ENCODE assay signal across 9 cellular contexts in the genomic region with DNA sequence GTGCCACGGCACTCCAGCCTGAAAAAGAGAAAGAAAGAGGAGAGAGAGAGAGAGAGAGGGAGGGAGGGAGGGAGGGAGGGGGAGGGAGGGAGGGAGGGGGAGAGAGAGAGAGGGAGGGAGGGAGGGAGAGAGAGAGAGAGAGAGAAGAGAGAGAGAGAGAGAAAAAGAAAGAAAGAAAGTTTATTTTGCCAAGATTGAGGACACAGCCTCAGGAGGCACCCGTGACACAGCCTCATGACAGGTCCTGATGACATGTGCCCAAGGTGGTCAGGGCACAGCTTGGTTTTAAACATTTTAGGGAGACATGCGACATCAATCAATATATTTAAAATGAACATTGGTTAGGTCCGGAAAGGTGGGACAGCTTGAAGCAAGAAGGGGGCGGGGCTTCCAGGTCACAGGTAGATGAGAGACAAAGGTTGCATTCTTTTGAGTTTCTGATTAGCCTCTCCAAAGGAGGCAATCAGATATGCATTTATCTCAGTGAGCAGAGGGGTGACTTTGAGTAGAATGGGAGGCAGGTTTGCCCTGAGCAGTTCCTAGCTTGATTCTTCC. TPM values are rescaled to one million over a fixed set of nuclear protein-coding genes. Genes with fewer than 3 reads are reported as not detected.
DNase-seq lines count a peak whose midpoint lies in the region; ATAC-seq, FAIRE-seq and TF ChIP-seq lines count a peak whose summit lies in the region.
"Not testable (repeated sequence)": the region's sequence is repeated elsewhere in the genome, so short reads cannot be mapped to it uniquely, and the experiment has no call there.
"Had no signal": no experiment of that assay in that cellular context is flagged by ENCODE, and none has a peak within 500 bp of the region (broad histone marks: within the 10 kb centered on the region; RNA-seq: fewer than 3 reads in every experiment).

No MANE protein-coding gene starts in this region.

- in situ Hi-C loops in HepG2 (cut with HindIII; ENCODE audit: extremely low pct_ligation_motif_present, low pct_unique_long_range_greater_than_20kb) = not testable (repeated sequence)

- H3K9me3 Mint-ChIP-seq in type B pancreatic cell = not testable (repeated sequence)

- H3K27ac ChIP-seq in HEK293 (ENCODE audit: extremely low read depth, low read depth, low read length); HepG2 (ENCODE audit: extremely low read length, insufficient read depth, low read length): not testable (repeated sequence)
- H3K27ac ChIP-seq in colonic mucosa (peak overlapping the region; percentile 51), pancreas (peak overlapping the region in 2 of 4 donors; percentile 45 to 56)

- not testable (repeated sequence) for H4K20me1 ChIP-seq in HepG2 (ENCODE audit: insufficient read depth, low read length)

- not testable (repeated sequence) for ATAC-seq in T-helper 17 cell, HepG2
- peak; percentile 31 to 78 (median 66) for ATAC-seq in pancreas

- H3K27ac Mint-ChIP-seq in T-helper 17 cell (peak overlapping the region; percentile 11), type B pancreatic cell (peak overlapping the region; percentile 90)

- intact Hi-C loops in colonic mucosa (cut with DNase I); HepG2 (cut with micrococcal nuclease; ENCODE audit: unreplicated experiment); pancreas (cut with DNase I): not testable (repeated sequence)

- not testable (repeated sequence) for H3K36me3 ChIP-seq in HEK293 (ENCODE audit: control insufficient read depth in 2 of 2, insufficient read depth in 1 of 2, low read length in 2 of 2); colonic mucosa; HepG2 (replicated peaks in 1 of 2; ENCODE audit: control insufficient read depth in 1 of 2, insufficient read depth in 2 of 2, low read length in 2 of 2); pancreas

- WGBS in HepG2 (ENCODE audit: low lambda C conversion rate) = 29% methylated on average over 5 of the region's 5 CpGs
- 32 to 46% methylated on average over 4 to 5 of the region's 5 CpGs for WGBS in pancreas, 2 donors

- not testable (repeated sequence) for TF ChIP-seq EP300 in HepG2 (IDR thresholded peaks at IDR 0.05; ENCODE audit: low read depth in 2 of 2, low read length in 2 of 2); HepG2 (CRISPR knock-in tag; IDR thresholded peaks at IDR 0.05; ENCODE audit: borderline replicate concordance)

- H3K9ac ChIP-seq in colonic mucosa (ENCODE audit: low read depth in 2 of 2, low read length in 2 of 2) = peak overlapping the region in 1 of 2 donors; percentile 41
- H3K9ac ChIP-seq in HepG2 (ENCODE audit: insufficient read depth, low read depth, low read length) = not testable (repeated sequence)

- not testable (repeated sequence) for DNase-seq in T-helper 17 cell; HepG2 (ENCODE audit: low spot score); type B pancreatic cell (ENCODE audit: extremely low spot score, unreplicated experiment)
- DNase-seq in colonic mucosa (peak; percentile 83), pancreas (peak in 3 of 6 donors; percentile 57 to 68 (median 59))

- not testable (repeated sequence) for H3K27me3 Mint-ChIP-seq in T-helper 17 cell, type B pancreatic cell

- TF ChIP-seq POLR2A in HepG2 (IDR thresholded peaks at IDR 0.05; ENCODE audit: insufficient read depth in 1 of 2, low read depth in 2 of 2, low read length in 2 of 2) = not testable (repeated sequence)

- CTCF ChIA-PET in HEK293 (lab: Yijun Ruan, JAX) = interaction anchor here (1.1 to 2.9 kb wide), 8 partner anchors 8 to 168 kb away, joined by 3 to 19 read pairs (median 4); a partner anchor contains a TSS
- CTCF ChIA-PET in HepG2 (lab: Yijun Ruan, JAX; ENCODE audit: low intra/inter-chr PET ratio, low total read pairs) = not testable (repeated sequence)

- POLR2A ChIA-PET in HEK293 (lab: Yijun Ruan, JAX) (interaction anchor here (0.5 to 1.5 kb wide), 7 partner anchors 25 to 470 kb away, joined by 3 to 9 read pairs (median 4); a partner anchor contains a TSS), HepG2 (lab: Yijun Ruan, JAX) (interaction anchor here (1.3 to 1.7 kb wide), 2 partner anchors 52 to 114 kb away, joined by 3 to 4 read pairs; a partner anchor contains a TSS)

- not testable (repeated sequence) for H3K79me2 ChIP-seq in HepG2 (ENCODE audit: insufficient read depth, low read length)

- H2AFZ ChIP-seq in HepG2 (ENCODE audit: low read length) = not testable (repeated sequence)

- not testable (repeated sequence) for H3K9me3 ChIP-seq in HEK293 (ENCODE audit: control insufficient read depth, insufficient read depth, low read depth, low read length); T-helper 17 cell (ENCODE audit: control insufficient read depth, low read length, poor library complexity, severe bottlenecking); colonic mucosa; HepG2 (ENCODE audit: low read length); pancreas

- H3K4me1 Mint-ChIP-seq in T-helper 17 cell = peaks cover 13% of the 10 kb centered on the region
- H3K4me1 Mint-ChIP-seq in type B pancreatic cell (ENCODE audit: unreplicated experiment) = peaks cover 26% of the 10 kb centered on the region

- H3K27me3 ChIP-seq in colonic mucosa; HepG2 (ENCODE audit: control insufficient read depth in 1 of 2, insufficient read depth in 2 of 2, low read length in 2 of 2); pancreas: not testable (repeated sequence)

- H3K4me2 ChIP-seq in HepG2 (ENCODE audit: low read depth, low read length) = not testable (repeated sequence)

- FAIRE-seq in HepG2 (lab: Jason Lieb, UNC); pancreas (lab: Jason Lieb, UNC): not testable (repeated sequence)

- not testable (repeated sequence) for H3K36me3 Mint-ChIP-seq in T-helper 17 cell (ENCODE audit: low read depth); type B pancreatic cell

- not testable (repeated sequence) for TF ChIP-seq RAD21 in HepG2 (CRISPR knock-in tag; IDR thresholded peaks at IDR 0.05)

- not testable (repeated sequence) for H3K4me1 ChIP-seq in HEK293 (ENCODE audit: control insufficient read depth, insufficient read depth, low read length); colonic mucosa; HepG2 (ENCODE audit: insufficient read depth, low read length); pancreas

- BruUV-seq in HepG2 (replicated peaks; lab: Mats Ljungman, UMichigan) = not testable (repeated sequence)

- H3K4me3 ChIP-seq in HEK293 (ENCODE audit: low read depth, low read length); colonic mucosa; HepG2 (replicated peaks in 1 of 3; ENCODE audit: insufficient read depth in 1 of 3, low read depth in 2 of 3, low read length in 3 of 3); pancreas: not testable (repeated sequence)

- TF ChIP-seq CTCF in HEK293 (tag by site-specific recombination; IDR thresholded peaks at IDR 0.05); colonic mucosa (IDR thresholded peaks at IDR 0.05); HepG2 (CRISPR knock-in tag; IDR thresholded peaks at IDR 0.05); pancreas (IDR thresholded peaks at IDR 0.05); type B pancreatic cell (conservative IDR thresholded peaks at IDR 0.05): not testable (repeated sequence)

- H3K4me3 Mint-ChIP-seq in T-helper 17 cell = not testable (repeated sequence)
- peak overlapping the region; percentile 6 for H3K4me3 Mint-ChIP-seq in type B pancreatic cell

RNA-seq across cellular contexts. Expression of a gene that starts 15.6 kb away (rescaled TPM):
- 100 to 1,000 TPM; 303 to 331 TPM for total RNA-seq in T-helper 17 cell
- 1,000 to 10,000 TPM; 2,444 to 2,474 TPM for total RNA-seq in colonic mucosa
- 85.0 and 87.3 TPM in 2 replicates for total RNA-seq in HepG2 (2016; rRNA removed; fragmentation: Illumina TruSeq; extraction: Trizol)
- total RNA-seq in HepG2 (2016; cell fraction: cytosol; rRNA removed; fragmentation: Illumina TruSeq; extraction: Trizol; ENCODE audit: low read depth) = 95.2 and 111 TPM in 2 replicates
- 89.3 and 95.9 TPM in 2 replicates for total RNA-seq in HepG2 (2016; cell fraction: insoluble cytoplasmic fraction; rRNA removed; fragmentation: Illumina TruSeq; extraction: Trizol)
- total RNA-seq in HepG2 (2016; cell fraction: membrane; rRNA removed; fragmentation: Illumina TruSeq; extraction: Trizol) = 73.2 and 86.0 TPM in 2 replicates
- total RNA-seq in HepG2 (2016; cell fraction: nucleus; rRNA removed; fragmentation: Illumina TruSeq; extraction: Trizol) = 41.0 and 44.0 TPM in 2 replicates
- polyA plus RNA-seq in HepG2 (2011; rRNA removed) = 72.9 and 82.2 TPM in 2 replicates
- polyA plus RNA-seq in HepG2 (2011; cell fraction: cytosol; rRNA removed) = 27.1 and 54.2 TPM in 2 replicates
- polyA plus RNA-seq in HepG2 (2011; cell fraction: nucleus; rRNA removed) = 21.4 and 24.5 TPM in 2 replicates
- 25.8 and 48.9 TPM in 2 replicates for polyA plus RNA-seq in HepG2 (2012)
- polyA plus RNA-seq in HepG2 (2016; cell fraction: cytosol; fragmentation: Illumina TruSeq; extraction: Trizol; ENCODE audit: low read depth) = 88.0 and 125 TPM in 2 replicates
- 75.5 and 87.1 TPM in 2 replicates for polyA plus RNA-seq in HepG2 (2016; cell fraction: insoluble cytoplasmic fraction; fragmentation: Illumina TruSeq; extraction: Trizol; ENCODE audit: low read depth)
- 64.5 and 81.1 TPM in 2 replicates for polyA plus RNA-seq in HepG2 (2016; cell fraction: membrane; fragmentation: Illumina TruSeq; extraction: Trizol; ENCODE audit: low read depth)
- 81.0 and 88.7 TPM in 2 replicates for polyA plus RNA-seq in HepG2 (2016; cell fraction: nucleus; fragmentation: Illumina TruSeq; extraction: Trizol; ENCODE audit: insufficient read depth, low read depth)
- 67.0 and 985 TPM in 2 replicates for polyA minus RNA-seq in HepG2 (2011; rRNA and poly(A)+ RNA removed; ENCODE audit: low replicate concordance)
- polyA minus RNA-seq in HepG2 (2011; cell fraction: cytosol; rRNA and poly(A)+ RNA removed) = 46.8 and 61.9 TPM in 2 replicates
- polyA minus RNA-seq in HepG2 (2011; cell fraction: nucleus; rRNA and poly(A)+ RNA removed) = 10.4 and 13.5 TPM in 2 replicates
- total RNA-seq in pancreas = 100 to 1,000 TPM in 2 of 6 donors, 10 to 100 TPM in 4; 21.4 to 264 (median 61.8) TPM
- 100 to 1,000 TPM; 304 to 495 TPM for polyA plus RNA-seq in pancreas
- 21.9 and 1,154 TPM in 2 replicates for total RNA-seq in type B pancreatic cell (ENCODE audit: low replicate concordance)

RNA-seq across cellular contexts. Expression of a gene that starts 20.5 kb away (rescaled TPM):
- total RNA-seq in T-helper 17 cell (1 to 10 TPM in 1 of 2 donors, not detected in 1; 1.1 TPM), colonic mucosa (not detected), HepG2 (2016; rRNA removed; fragmentation: Illumina TruSeq; extraction: Trizol) (not detected in 2 replicates), pancreas (not detected), type B pancreatic cell (ENCODE audit: low replicate concordance) (0.62 TPM in 1 of 2 replicates, not detected in the other)
- not detected in 2 replicates for total RNA-seq in HepG2 (2016; cell fraction: cytosol; rRNA removed; fragmentation: Illumina TruSeq; extraction: Trizol; ENCODE audit: low read depth)
- not detected in 2 replicates for total RNA-seq in HepG2 (2016; cell fraction: insoluble cytoplasmic fraction; rRNA removed; fragmentation: Illumina TruSeq; extraction: Trizol)
- total RNA-seq in HepG2 (2016; cell fraction: membrane; rRNA removed; fragmentation: Illumina TruSeq; extraction: Trizol) = not detected in 2 replicates
- not detected in 2 replicates for total RNA-seq in HepG2 (2016; cell fraction: nucleus; rRNA removed; fragmentation: Illumina TruSeq; extraction: Trizol)
- polyA plus RNA-seq in HepG2 (2011; rRNA removed) (not detected in 2 replicates), pancreas (not detected)
- not detected in 2 replicates for polyA plus RNA-seq in HepG2 (2011; cell fraction: cytosol; rRNA removed)
- 0.71 TPM in 1 of 2 replicates, not detected in the other for polyA plus RNA-seq in HepG2 (2011; cell fraction: nucleus; rRNA removed)
- polyA plus RNA-seq in HepG2 (2012) = not detected in 2 replicates
- not detected in 2 replicates for polyA plus RNA-seq in HepG2 (2016; cell fraction: cytosol; fragmentation: Illumina TruSeq; extraction: Trizol; ENCODE audit: low read depth)
- polyA plus RNA-seq in HepG2 (2016; cell fraction: insoluble cytoplasmic fraction; fragmentation: Illumina TruSeq; extraction: Trizol; ENCODE audit: low read depth) = not detected in 2 replicates
- not detected in 2 replicates for polyA plus RNA-seq in HepG2 (2016; cell fraction: membrane; fragmentation: Illumina TruSeq; extraction: Trizol; ENCODE audit: low read depth)
- not detected in 2 replicates for polyA plus RNA-seq in HepG2 (2016; cell fraction: nucleus; fragmentation: Illumina TruSeq; extraction: Trizol; ENCODE audit: insufficient read depth, low read depth)
- polyA minus RNA-seq in HepG2 (2011; rRNA and poly(A)+ RNA removed; ENCODE audit: low replicate concordance) = not detected in 2 replicates
- not detected in 2 replicates for polyA minus RNA-seq in HepG2 (2011; cell fraction: cytosol; rRNA and poly(A)+ RNA removed)
- polyA minus RNA-seq in HepG2 (2011; cell fraction: nucleus; rRNA and poly(A)+ RNA removed) = not detected in 2 replicates
- total RNA-seq: A673; CD8-positive, alpha-beta T cell; Right ventricle myocardium superior had no signal

RNA-seq across cellular contexts. Expression of a gene that starts 25.4 kb away (rescaled TPM):
- total RNA-seq in T-helper 17 cell = 1,000 to 10,000 TPM in 1 of 2 donors, 100 to 1,000 TPM in 1; 935 to 1,018 TPM
- total RNA-seq in colonic mucosa = 10 to 100 TPM; 41.8 to 83.8 TPM
- total RNA-seq in HepG2 (2016; rRNA removed; fragmentation: Illumina TruSeq; extraction: Trizol) = 20.2 and 24.5 TPM in 2 replicates
- 10.5 and 12.8 TPM in 2 replicates for total RNA-seq in HepG2 (2016; cell fraction: cytosol; rRNA removed; fragmentation: Illumina TruSeq; extraction: Trizol; ENCODE audit: low read depth)
- 20.9 and 28.0 TPM in 2 replicates for total RNA-seq in HepG2 (2016; cell fraction: insoluble cytoplasmic fraction; rRNA removed; fragmentation: Illumina TruSeq; extraction: Trizol)
- 10.0 and 12.0 TPM in 2 replicates for total RNA-seq in HepG2 (2016; cell fraction: membrane; rRNA removed; fragmentation: Illumina TruSeq; extraction: Trizol)
- total RNA-seq in HepG2 (2016; cell fraction: nucleus; rRNA removed; fragmentation: Illumina TruSeq; extraction: Trizol) = 9.7 and 12.1 TPM in 2 replicates
- polyA plus RNA-seq in HepG2 (2011; rRNA removed) = 9.6 and 12.9 TPM in 2 replicates
- 9.3 and 18.7 TPM in 2 replicates for polyA plus RNA-seq in HepG2 (2011; cell fraction: cytosol; rRNA removed)
- polyA plus RNA-seq in HepG2 (2011; cell fraction: nucleus; rRNA removed) = 3.3 and 3.4 TPM in 2 replicates
- polyA plus RNA-seq in HepG2 (2012) = 6.0 and 7.5 TPM in 2 replicates
- polyA plus RNA-seq in HepG2 (2016; cell fraction: cytosol; fragmentation: Illumina TruSeq; extraction: Trizol; ENCODE audit: low read depth) = 9.9 and 13.6 TPM in 2 replicates
- polyA plus RNA-seq in HepG2 (2016; cell fraction: insoluble cytoplasmic fraction; fragmentation: Illumina TruSeq; extraction: Trizol; ENCODE audit: low read depth) = 25.0 and 26.5 TPM in 2 replicates
- 7.8 and 8.2 TPM in 2 replicates for polyA plus RNA-seq in HepG2 (2016; cell fraction: membrane; fragmentation: Illumina TruSeq; extraction: Trizol; ENCODE audit: low read depth)
- 13.5 and 17.9 TPM in 2 replicates for polyA plus RNA-seq in HepG2 (2016; cell fraction: nucleus; fragmentation: Illumina TruSeq; extraction: Trizol; ENCODE audit: insufficient read depth, low read depth)
- 2.2 and 807 TPM in 2 replicates for polyA minus RNA-seq in HepG2 (2011; rRNA and poly(A)+ RNA removed; ENCODE audit: low replicate concordance)
- polyA minus RNA-seq in HepG2 (2011; cell fraction: cytosol; rRNA and poly(A)+ RNA removed) = 4.3 and 4.7 TPM in 2 replicates
- 3.5 and 4.6 TPM in 2 replicates for polyA minus RNA-seq in HepG2 (2011; cell fraction: nucleus; rRNA and poly(A)+ RNA removed)
- total RNA-seq in pancreas = 10 to 100 TPM in 4 of 6 donors, 1 to 10 TPM in 2; 5.0 to 40.9 (median 24.4) TPM
- 100 to 1,000 TPM in 1 of 2 donors, 10 to 100 TPM in 1; 88.6 to 149 TPM for polyA plus RNA-seq in pancreas
- 61.0 and 200 TPM in 2 replicates for total RNA-seq in type B pancreatic cell (ENCODE audit: low replicate concordance)

RNA-seq across cellular contexts. Expression of a gene that starts 28.8 kb away (rescaled TPM):
- total RNA-seq in T-helper 17 cell (not detected), colonic mucosa (under 1 TPM in 1 of 2 donors, not detected in 1; 0.61 TPM), HepG2 (2016; rRNA removed; fragmentation: Illumina TruSeq; extraction: Trizol) (2.5 and 2.8 TPM in 2 replicates), pancreas (under 1 TPM in 3 of 6 donors, not detected in 3; 0.20 to 0.70 (median 0.66) TPM), type B pancreatic cell (ENCODE audit: low replicate concordance) (1.4 and 2.8 TPM in 2 replicates)
- 1.4 and 1.9 TPM in 2 replicates for total RNA-seq in HepG2 (2016; cell fraction: cytosol; rRNA removed; fragmentation: Illumina TruSeq; extraction: Trizol; ENCODE audit: low read depth)
- 2.1 and 3.0 TPM in 2 replicates for total RNA-seq in HepG2 (2016; cell fraction: insoluble cytoplasmic fraction; rRNA removed; fragmentation: Illumina TruSeq; extraction: Trizol)
- 1.7 and 2.1 TPM in 2 replicates for total RNA-seq in HepG2 (2016; cell fraction: membrane; rRNA removed; fragmentation: Illumina TruSeq; extraction: Trizol)
- total RNA-seq in HepG2 (2016; cell fraction: nucleus; rRNA removed; fragmentation: Illumina TruSeq; extraction: Trizol) = 0.63 and 0.65 TPM in 2 replicates
- polyA plus RNA-seq in HepG2 (2011; rRNA removed) (3.6 and 4.5 TPM in 2 replicates), pancreas (1 to 10 TPM in 1 of 2 donors, under 1 TPM in 1; 0.38 to 1.1 TPM)
- polyA plus RNA-seq in HepG2 (2011; cell fraction: cytosol; rRNA removed) = 3.2 and 7.2 TPM in 2 replicates
- 1.4 and 1.7 TPM in 2 replicates for polyA plus RNA-seq in HepG2 (2011; cell fraction: nucleus; rRNA removed)
- polyA plus RNA-seq in HepG2 (2012) = 0.36 and 0.80 TPM in 2 replicates
- 1.4 and 2.2 TPM in 2 replicates for polyA plus RNA-seq in HepG2 (2016; cell fraction: cytosol; fragmentation: Illumina TruSeq; extraction: Trizol; ENCODE audit: low read depth)
- polyA plus RNA-seq in HepG2 (2016; cell fraction: insoluble cytoplasmic fraction; fragmentation: Illumina TruSeq; extraction: Trizol; ENCODE audit: low read depth) = 3.6 and 3.7 TPM in 2 replicates
- polyA plus RNA-seq in HepG2 (2016; cell fraction: membrane; fragmentation: Illumina TruSeq; extraction: Trizol; ENCODE audit: low read depth) = 1.8 TPM in 2 replicates
- 2.5 and 2.6 TPM in 2 replicates for polyA plus RNA-seq in HepG2 (2016; cell fraction: nucleus; fragmentation: Illumina TruSeq; extraction: Trizol; ENCODE audit: insufficient read depth, low read depth)
- polyA minus RNA-seq in HepG2 (2011; rRNA and poly(A)+ RNA removed; ENCODE audit: low replicate concordance) = 5.2 and 5.8 TPM in 2 replicates
- 1.8 TPM in 1 of 2 replicates, not detected in the other for polyA minus RNA-seq in HepG2 (2011; cell fraction: cytosol; rRNA and poly(A)+ RNA removed)
- polyA minus RNA-seq in HepG2 (2011; cell fraction: nucleus; rRNA and poly(A)+ RNA removed) = 0.90 TPM in 1 of 2 replicates, not detected in the other
- total RNA-seq: CD8-positive, alpha-beta T cell had no signal

RNA-seq across cellular contexts. Expression of a gene that starts 45.4 kb away (rescaled TPM):
- under 1 TPM in 1 of 2 donors, not detected in 1; 0.52 TPM for total RNA-seq in T-helper 17 cell
- 1 to 10 TPM; 1.0 to 2.4 TPM for total RNA-seq in colonic mucosa
- 1.2 and 1.4 TPM in 2 replicates for total RNA-seq in HepG2 (2016; rRNA removed; fragmentation: Illumina TruSeq; extraction: Trizol)
- 2.0 and 3.0 TPM in 2 replicates for total RNA-seq in HepG2 (2016; cell fraction: cytosol; rRNA removed; fragmentation: Illumina TruSeq; extraction: Trizol; ENCODE audit: low read depth)
- total RNA-seq in HepG2 (2016; cell fraction: insoluble cytoplasmic fraction; rRNA removed; fragmentation: Illumina TruSeq; extraction: Trizol) = 1.6 and 2.1 TPM in 2 replicates
- 2.0 and 2.6 TPM in 2 replicates for total RNA-seq in HepG2 (2016; cell fraction: membrane; rRNA removed; fragmentation: Illumina TruSeq; extraction: Trizol)
- total RNA-seq in HepG2 (2016; cell fraction: nucleus; rRNA removed; fragmentation: Illumina TruSeq; extraction: Trizol) = 0.50 and 1.2 TPM in 2 replicates
- 1.2 and 1.4 TPM in 2 replicates for polyA plus RNA-seq in HepG2 (2011; rRNA removed)
- 1.2 and 1.7 TPM in 2 replicates for polyA plus RNA-seq in HepG2 (2011; cell fraction: cytosol; rRNA removed)
- polyA plus RNA-seq in HepG2 (2011; cell fraction: nucleus; rRNA removed) = 0.52 and 0.93 TPM in 2 replicates
- polyA plus RNA-seq in HepG2 (2012) = 0.30 and 1.1 TPM in 2 replicates
- polyA plus RNA-seq in HepG2 (2016; cell fraction: cytosol; fragmentation: Illumina TruSeq; extraction: Trizol; ENCODE audit: low read depth) = 1.6 and 1.8 TPM in 2 replicates
- polyA plus RNA-seq in HepG2 (2016; cell fraction: insoluble cytoplasmic fraction; fragmentation: Illumina TruSeq; extraction: Trizol; ENCODE audit: low read depth) = 1.6 TPM in 2 replicates
- 1.9 and 2.6 TPM in 2 replicates for polyA plus RNA-seq in HepG2 (2016; cell fraction: membrane; fragmentation: Illumina TruSeq; extraction: Trizol; ENCODE audit: low read depth)
- 1.4 and 1.6 TPM in 2 replicates for polyA plus RNA-seq in HepG2 (2016; cell fraction: nucleus; fragmentation: Illumina TruSeq; extraction: Trizol; ENCODE audit: insufficient read depth, low read depth)
- polyA minus RNA-seq in HepG2 (2011; rRNA and poly(A)+ RNA removed; ENCODE audit: low replicate concordance) = 8.7 TPM in 1 of 2 replicates, not detected in the other
- not detected in 2 replicates for polyA minus RNA-seq in HepG2 (2011; cell fraction: cytosol; rRNA and poly(A)+ RNA removed)
- polyA minus RNA-seq in HepG2 (2011; cell fraction: nucleus; rRNA and poly(A)+ RNA removed) = 0.99 TPM in 1 of 2 replicates, not detected in the other
- 1 to 10 TPM in 1 of 6 donors, under 1 TPM in 3, not detected in 2; 0.60 to 2.1 (median 0.68) TPM for total RNA-seq in pancreas
- 1 to 10 TPM; 1.9 to 2.8 TPM for polyA plus RNA-seq in pancreas
- 0.75 and 2.4 TPM in 2 replicates for total RNA-seq in type B pancreatic cell (ENCODE audit: low replicate concordance)
- total RNA-seq: CD8-positive, alpha-beta T cell had no signal
